Comparison of ENCODE assay signal across 20 cellular contexts in genomic region chr14:71209888-71210287, GRCh38.
"Had no signal": no experiment of that assay in that cellular context is flagged by ENCODE, and none has a peak within 500 bp of the region (broad histone marks: within the 10 kb centered on the region; RNA-seq: fewer than 3 reads in every experiment).

No MANE protein-coding gene starts in this region.

- H3K9me3 ChIP-seq: pancreas, thyroid gland had no signal

- H3K27me3 Mint-ChIP-seq: activated CD8-positive, alpha-beta memory T cell treated with anti-CD3 and anti-CD28 coated beads, Interleukin-2, amount 10 ng/mL, durations not matched to agents 7 days and 5 days; activated naive CD8-positive, alpha-beta T cell treated with anti-CD3 and anti-CD28 coated beads for 36 hours; central memory CD8-positive, alpha-beta T cell; T-cell had no signal

- H3K27ac ChIP-seq: pancreas, thyroid gland had no signal

- H3K27me3 ChIP-seq: pancreas, thyroid gland had no signal

- H3K9me3 Mint-ChIP-seq: central memory CD8-positive, alpha-beta T cell; T-cell had no signal

- H3K4me1 ChIP-seq: pancreas, thyroid gland had no signal

- H3K36me3 ChIP-seq: pancreas, thyroid gland had no signal

- H3K4me3 ChIP-seq: pancreas, smooth muscle cell, thyroid gland had no signal

- H3K27ac Mint-ChIP-seq: activated B cell treated with CpG ODN at 0.5 μM for 24 hours; activated CD4-positive, alpha-beta memory T cell treated with anti-CD3 and anti-CD28 coated beads, Interleukin-2, amount 10 ng/mL, durations not matched to agents 7 days and 5 days; activated CD8-positive, alpha-beta memory T cell treated with anti-CD3 and anti-CD28 coated beads, Interleukin-2, amount 10 ng/mL, durations not matched to agents 7 days and 5 days; activated naive CD8-positive, alpha-beta T cell treated with anti-CD3 and anti-CD28 coated beads for 36 hours; activated T-helper 17 cell treated with anti-CD3 and anti-CD28 coated beads, Interleukin-2, amount 50 U/mL, for 72 hours; memory B cell; T-cell had no signal

- DNase-seq: activated B cell treated with CpG ODN at 0.5 μM for 24 hours; activated CD4-positive, alpha-beta memory T cell treated with anti-CD3 and anti-CD28 coated beads, Interleukin-2, amount 10 ng/mL, durations not matched to agents 7 days and 5 days; activated CD4-positive, alpha-beta T cell treated with anti-CD3 and anti-CD28 coated beads for 48 hours; activated CD8-positive, alpha-beta memory T cell treated with anti-CD3 and anti-CD28 coated beads, Interleukin-2, amount 10 ng/mL, durations not matched to agents 7 days and 5 days; activated naive CD4-positive, alpha-beta T cell; activated naive CD8-positive, alpha-beta T cell treated with anti-CD3 and anti-CD28 coated beads for 36 hours; activated T-cell treated with anti-CD3 and anti-CD28 coated beads, Interleukin-2, amount 50 U/mL, for 1 hour; amygdala; cortex of kidney; effector CD4-positive, alpha-beta T cell; pancreas; stimulated activated CD4-positive, alpha-beta T cell treated with anti-CD3 and anti-CD28 coated beads, Interleukin-4, amount 100 ng/mL, for 1 hour; T-cell; T-helper 9 cell; thyroid gland had no signal

- H3K36me3 Mint-ChIP-seq: activated naive CD8-positive, alpha-beta T cell treated with anti-CD3 and anti-CD28 coated beads for 36 hours; brain; memory B cell; T-cell had no signal

- H3K4me1 Mint-ChIP-seq: activated B cell treated with CpG ODN at 0.5 μM for 24 hours; activated T-helper 17 cell treated with anti-CD3 and anti-CD28 coated beads, Interleukin-2, amount 50 U/mL, for 72 hours; central memory CD8-positive, alpha-beta T cell; memory B cell; T-cell had no signal

- H3K4me3 Mint-ChIP-seq: activated B cell treated with CpG ODN at 0.5 μM for 24 hours; activated CD4-positive, alpha-beta memory T cell treated with anti-CD3 and anti-CD28 coated beads, Interleukin-2, amount 10 ng/mL, durations not matched to agents 7 days and 5 days; activated CD8-positive, alpha-beta memory T cell treated with anti-CD3 and anti-CD28 coated beads, Interleukin-2, amount 10 ng/mL, durations not matched to agents 7 days and 5 days; activated naive CD8-positive, alpha-beta T cell treated with anti-CD3 and anti-CD28 coated beads for 36 hours; activated T-helper 17 cell treated with anti-CD3 and anti-CD28 coated beads, Interleukin-2, amount 50 U/mL, for 72 hours; brain; central memory CD8-positive, alpha-beta T cell; memory B cell; T-cell had no signal
